ENCODE assay signal across 4 cellular contexts in the genomic region with DNA sequence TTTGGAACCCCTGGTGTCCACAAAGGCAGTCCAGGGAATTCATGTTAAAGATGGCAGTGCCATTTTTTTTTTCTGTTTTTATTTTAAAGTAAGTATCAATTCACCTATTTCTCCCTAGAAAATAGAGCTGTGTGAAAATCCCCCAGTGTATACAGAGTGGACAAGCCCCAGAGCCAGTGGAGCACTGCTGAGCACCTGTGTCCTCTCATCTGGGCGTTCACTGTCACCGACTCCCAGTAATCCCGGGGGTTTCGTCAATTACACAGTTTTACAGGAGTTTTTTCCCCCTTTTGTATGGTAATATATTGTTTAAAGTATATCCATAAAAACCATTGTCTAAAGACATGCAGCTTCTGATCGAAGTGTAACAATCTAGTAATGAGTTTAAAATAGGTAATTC.
"Had no signal": no experiment of that assay in that cellular context is flagged by ENCODE, and none has a peak within 500 bp of the region (broad histone marks: within the 10 kb centered on the region; RNA-seq: fewer than 3 reads in every experiment).

No MANE protein-coding gene starts in this region.

- H3K27ac Mint-ChIP-seq: GM23338, H9 had no signal

- H3K4me3 Mint-ChIP-seq: GM23338, H9 had no signal

- DNase-seq: H9, HCEC 1CT, IMR-90 had no signal

- H3K9me3 Mint-ChIP-seq: GM23338 had no signal
